19 cellular contexts compared by ENCODE assay signal in genomic region chr4:1479454-1479853, GRCh38.
DNase-seq lines count a peak whose midpoint lies in the region; ATAC-seq and TF ChIP-seq lines count a peak whose summit lies in the region.
"Had no signal": no experiment of that assay in that cellular context is flagged by ENCODE, and none has a peak within 500 bp of the region (broad histone marks: within the 10 kb centered on the region; RNA-seq: fewer than 3 reads in every experiment).

No MANE protein-coding gene starts in this region.

- no peak overlapping the region for H2BK15ac ChIP-seq in IMR-90 (ENCODE audit: low read depth, low read length)
- no peak overlapping the region for H2BK15ac ChIP-seq in neuronal stem cell (ENCODE audit: low read length)

- no peak overlapping the region for H2AK5ac ChIP-seq in IMR-90 (ENCODE audit: low read depth, low read length)
- no peak overlapping the region for H2AK5ac ChIP-seq in neuronal stem cell (ENCODE audit: low read depth, low read length)

- H3K27ac Mint-ChIP-seq in activated naive CD8-positive, alpha-beta T cell treated with anti-CD3 and anti-CD28 coated beads, Interleukin-2, amount 10 ng/mL, durations not matched to agents 7 days and 5 days, result no peak overlapping the region
- H3K27ac Mint-ChIP-seq in activated naive CD8-positive, alpha-beta T cell treated with anti-CD3 and anti-CD28 coated beads, Interleukin-2, amount 50 U/mL, for 24 hours, result no peak overlapping the region
- H3K27ac Mint-ChIP-seq in CD14-positive monocyte, result no peak overlapping the region
- H3K27ac Mint-ChIP-seq: CD4-positive, CD25-positive, alpha-beta regulatory T cell; HFFc6 had no signal

- TF ChIP-seq POLR2A in IMR-90 (IDR thresholded peaks at IDR 0.05; ENCODE audit: low read depth, low read length), result no peak
- no peak for TF ChIP-seq POLR2A in body of pancreas (IDR thresholded peaks at IDR 0.05)

- H3K36me3 ChIP-seq in IMR-90 (ENCODE audit: control insufficient read depth, insufficient read depth, low read length) (no peaks in the 10 kb centered on the region), neuronal stem cell (replicated peaks in 1 of 2; ENCODE audit: control insufficient read depth in 2 of 2, insufficient read depth in 2 of 2, low read length in 2 of 2) (no peaks in the 10 kb centered on the region), body of pancreas (replicated peaks in 1 of 2; ENCODE audit: insufficient read depth in 1 of 2, low read depth in 2 of 2) (no peaks in the 10 kb centered on the region)
- H3K36me3 ChIP-seq: BE2C, Peyer's patch had no signal

- H3K4me2 ChIP-seq in IMR-90 (ENCODE audit: low read depth, low read length) (no peak overlapping the region), neuronal stem cell (ENCODE audit: insufficient read depth, low read length, poor library complexity, severe bottlenecking) (no peak overlapping the region)
- H3K4me2 ChIP-seq: KMS-11 had no signal

- H2BK12ac ChIP-seq in neuronal stem cell (ENCODE audit: low read length), result no peak overlapping the region

- no peak overlapping the region for H2AK9ac ChIP-seq in IMR-90 (replicated peaks; ENCODE audit: low read depth, low read length, poor library complexity)

- H3K27ac ChIP-seq in IMR-90 (ENCODE audit: insufficient read depth, low read length) (no peak overlapping the region), neuronal stem cell (replicated peaks; ENCODE audit: low read length) (no peak overlapping the region), body of pancreas (no peak overlapping the region)
- H3K27ac ChIP-seq: KMS-11, Peyer's patch had no signal

- H3K56ac ChIP-seq in IMR-90 (ENCODE audit: extremely low read depth, insufficient read depth, low read length), result no peak overlapping the region

- H3K27me3 Mint-ChIP-seq in activated naive CD8-positive, alpha-beta T cell treated with anti-CD3 and anti-CD28 coated beads, Interleukin-2, amount 10 ng/mL, durations not matched to agents 7 days and 5 days, result peaks cover 23% of the 10 kb centered on the region
- peaks cover 13% of the 10 kb centered on the region for H3K27me3 Mint-ChIP-seq in activated naive CD8-positive, alpha-beta T cell treated with anti-CD3 and anti-CD28 coated beads, Interleukin-2, amount 50 U/mL, for 24 hours
- peaks cover 6 to 8% (median 7%) of the 10 kb centered on the region in 3 donors for H3K27me3 Mint-ChIP-seq in CD14-positive monocyte (ENCODE audit: low read depth in 3 of 3)

- no peak for TF ChIP-seq CTCF in CD14-positive monocyte (IDR thresholded peaks at IDR 0.05)
- TF ChIP-seq CTCF in IMR-90 (conservative IDR thresholded peaks at IDR 0.05; ENCODE audit: low read depth, low read length), result no peak
- TF ChIP-seq CTCF in body of pancreas (IDR thresholded peaks at IDR 0.05), result no peak

- CTCF ChIA-PET in IMR-90 (lab: Yijun Ruan, JAX), result no interaction called here

- peaks cover 13% of the 10 kb centered on the region for H3K9me3 Mint-ChIP-seq in activated naive CD8-positive, alpha-beta T cell treated with anti-CD3 and anti-CD28 coated beads, Interleukin-2, amount 10 ng/mL, durations not matched to agents 7 days and 5 days
- peaks cover 22% of the 10 kb centered on the region for H3K9me3 Mint-ChIP-seq in activated naive CD8-positive, alpha-beta T cell treated with anti-CD3 and anti-CD28 coated beads, Interleukin-2, amount 50 U/mL, for 24 hours
- H3K9me3 Mint-ChIP-seq in CD14-positive monocyte, result peaks cover 16 to 41% (median 28%) of the 10 kb centered on the region in 7 donors

- in situ Hi-C loops in IMR-90 (cut with MboI; ENCODE audit: low sequenced_read_pairs), result no loop called here

- no peak for TF ChIP-seq RAD21 in IMR-90 (IDR thresholded peaks at IDR 0.05; ENCODE audit: low read length)

- no peaks in the 10 kb centered on the region for H4K20me1 ChIP-seq in IMR-90 (ENCODE audit: insufficient read depth, low read length)

- H3K18ac ChIP-seq in IMR-90 (ENCODE audit: low read depth, low read length) (no peak overlapping the region), neuronal stem cell (ENCODE audit: low read length) (peak overlapping the region; percentile 76)

- H3K4me3 ChIP-seq in IMR-90 (ENCODE audit: insufficient read depth, low read depth, low read length) (no peak overlapping the region), neuronal stem cell (ENCODE audit: low read length in 2 of 2) (no peak overlapping the region), body of pancreas (no peak overlapping the region)
- H3K4me3 ChIP-seq: Peyer's patch had no signal

- H3K9ac ChIP-seq in IMR-90 (ENCODE audit: low read depth, low read length) (no peak overlapping the region), neuronal stem cell (ENCODE audit: low read depth, low read length, poor library complexity) (no peak overlapping the region)
- H3K9ac ChIP-seq: KMS-11 had no signal

- H3K4me1 ChIP-seq in IMR-90 (ENCODE audit: control insufficient read depth, insufficient read depth, low read length) (no peaks in the 10 kb centered on the region), neuronal stem cell (ENCODE audit: control insufficient read depth in 2 of 2, insufficient read depth in 1 of 2, low read depth in 1 of 2, low read length in 2 of 2) (no peaks in the 10 kb centered on the region), body of pancreas (no peaks in the 10 kb centered on the region)
- H3K4me1 ChIP-seq: Peyer's patch had no signal

- no peak overlapping the region for H3K4me3 Mint-ChIP-seq in activated naive CD8-positive, alpha-beta T cell treated with anti-CD3 and anti-CD28 coated beads, Interleukin-2, amount 10 ng/mL, durations not matched to agents 7 days and 5 days
- no peak overlapping the region for H3K4me3 Mint-ChIP-seq in activated naive CD8-positive, alpha-beta T cell treated with anti-CD3 and anti-CD28 coated beads, Interleukin-2, amount 50 U/mL, for 24 hours
- no peak overlapping the region for H3K4me3 Mint-ChIP-seq in CD14-positive monocyte
- H3K4me3 Mint-ChIP-seq: CD4-positive, CD25-positive, alpha-beta regulatory T cell; HFFc6 had no signal

- H3K79me1 ChIP-seq in IMR-90 (ENCODE audit: low read depth in 1 of 2, low read length in 2 of 2) (no peaks in the 10 kb centered on the region), neuronal stem cell (ENCODE audit: low read depth, low read length) (no peaks in the 10 kb centered on the region)

- intact Hi-C loops in CD14-positive monocyte (cut with micrococcal nuclease), result no loop called here
- intact Hi-C loops in IMR-90 (cut with micrococcal nuclease), result no loop called here
- intact Hi-C loops in body of pancreas (cut with DNase I), result no loop called here

- POLR2A ChIA-PET in activated naive CD8-positive, alpha-beta T cell treated with anti-CD3 and anti-CD28 coated beads, Interleukin-2, amount 10 ng/mL, durations not matched to agents 7 days and 5 days (lab: Charles Lee), result no interaction called here
- POLR2A ChIA-PET in IMR-90 (lab: Charles Lee; ENCODE audit: unreplicated experiment), result no interaction called here

- peaks cover 6% of the 10 kb centered on the region; the same call in 1 of the 2 replicates for H3K9me3 ChIP-seq in IMR-90 (ENCODE audit: control insufficient read depth, insufficient read depth, low read length)
- peaks cover 0 to 6% of the 10 kb centered on the region in 2 donors for H3K9me3 ChIP-seq in neuronal stem cell (replicated peaks in 1 of 2; ENCODE audit: control insufficient read depth in 2 of 2, insufficient read depth in 1 of 2, low read depth in 1 of 2, low read length in 2 of 2)
- peaks cover 0 to 22% (median 0%) of the 10 kb centered on the region in 3 donors for H3K9me3 ChIP-seq in body of pancreas

- H3K36me3 Mint-ChIP-seq in activated naive CD8-positive, alpha-beta T cell treated with anti-CD3 and anti-CD28 coated beads, Interleukin-2, amount 10 ng/mL, durations not matched to agents 7 days and 5 days, result no peaks in the 10 kb centered on the region
- H3K36me3 Mint-ChIP-seq in activated naive CD8-positive, alpha-beta T cell treated with anti-CD3 and anti-CD28 coated beads, Interleukin-2, amount 50 U/mL, for 24 hours (ENCODE audit: low read depth), result no peaks in the 10 kb centered on the region
- no peaks in the 10 kb centered on the region for H3K36me3 Mint-ChIP-seq in CD14-positive monocyte
- H3K36me3 Mint-ChIP-seq: CD4-positive, CD25-positive, alpha-beta regulatory T cell had no signal

- DNase-seq in activated naive CD8-positive, alpha-beta T cell treated with anti-CD3 and anti-CD28 coated beads, Interleukin-2, amount 10 ng/mL, durations not matched to agents 7 days and 5 days, result peak; percentile 16
- no peak for DNase-seq in activated naive CD8-positive, alpha-beta T cell treated with anti-CD3 and anti-CD28 coated beads, Interleukin-2, amount 50 U/mL, for 24 hours
- peak; percentile 29 for DNase-seq in CD14-positive monocyte (ENCODE audit: low spot score)
- DNase-seq in IMR-90, result no peak
- no peak for DNase-seq in neuronal stem cell (ENCODE audit: low spot score)
- no peak for DNase-seq in body of pancreas
- no peak for DNase-seq in NCI-H2196 (lab: John Stamatoyannopoulos, UW; ENCODE audit: unreplicated experiment)
- no peak for DNase-seq in A172 (ENCODE audit: low spot score)
- DNase-seq: CD4-positive, CD25-positive, alpha-beta regulatory T cell; DMS79; HFFc6; NCI-H1105; NCI-H2029; NCI-H345; NCI-H524 treated with DMSO at 0.1 percent for 48 hours; NCI-H82 had no signal

- H3K14ac ChIP-seq in IMR-90 (replicated peaks; ENCODE audit: low read depth, low read length), result no peak overlapping the region
- peak overlapping the region; percentile 4 for H3K14ac ChIP-seq in neuronal stem cell (ENCODE audit: low read length)

- H2BK120ac ChIP-seq in IMR-90 (ENCODE audit: low read depth, low read length), result no peak overlapping the region
- no peak overlapping the region for H2BK120ac ChIP-seq in neuronal stem cell (ENCODE audit: low read depth, low read length)

- no peak overlapping the region for H4K91ac ChIP-seq in IMR-90 (ENCODE audit: insufficient read depth, low read depth, low read length)
- no peak overlapping the region for H4K91ac ChIP-seq in neuronal stem cell (ENCODE audit: low read depth, low read length, poor library complexity)

- no peak overlapping the region for H3K23ac ChIP-seq in IMR-90 (ENCODE audit: low read depth, low read length)
- H3K23ac ChIP-seq in neuronal stem cell (ENCODE audit: low read depth, low read length, poor library complexity), result no peak overlapping the region

- H3K4ac ChIP-seq in IMR-90 (ENCODE audit: low read depth, low read length) (no peak overlapping the region), neuronal stem cell (ENCODE audit: low read length) (no peak overlapping the region)

- dilution Hi-C loops in IMR-90 (cut with HindIII; ENCODE audit: low sequenced_read_pairs, unreplicated experiment), result no loop called here

- ATAC-seq in activated naive CD8-positive, alpha-beta T cell treated with anti-CD3 and anti-CD28 coated beads, Interleukin-2, amount 10 ng/mL, durations not matched to agents 7 days and 5 days (ENCODE audit: low read depth), result no peak
- ATAC-seq in activated naive CD8-positive, alpha-beta T cell treated with anti-CD3 and anti-CD28 coated beads, Interleukin-2, amount 50 U/mL, for 24 hours, result no peak
- ATAC-seq in IMR-90 (ENCODE audit: low read depth) (no peak), body of pancreas (no peak)

- H2BK20ac ChIP-seq in IMR-90 (ENCODE audit: low read depth, low read length), result no peak overlapping the region

- H4K5ac ChIP-seq in IMR-90 (ENCODE audit: low read depth, low read length), result no peak overlapping the region

- H3K27me3 ChIP-seq in IMR-90 (ENCODE audit: control insufficient read depth, insufficient read depth, low read length) (no peaks in the 10 kb centered on the region; the same call in 1 of the 2 replicates), neuronal stem cell (ENCODE audit: control insufficient read depth in 3 of 3, insufficient read depth in 3 of 3, low read depth in 1 of 3, low read length in 3 of 3) (no peaks in the 10 kb centered on the region), body of pancreas (no peaks in the 10 kb centered on the region)
- H3K27me3 ChIP-seq: BE2C, Peyer's patch had no signal

- H3K9me1 ChIP-seq in IMR-90 (ENCODE audit: insufficient read depth, low read length), result no peaks in the 10 kb centered on the region

- peak overlapping the region; percentile 21 for H2AFZ ChIP-seq in IMR-90 (replicated peaks; ENCODE audit: low read length, poor library complexity)
- no peak overlapping the region for H2AFZ ChIP-seq in neuronal stem cell (ENCODE audit: low read length)

- H4K8ac ChIP-seq in IMR-90 (ENCODE audit: low read depth in 2 of 2, low read length in 2 of 2) (no peak overlapping the region), neuronal stem cell (ENCODE audit: low read depth, low read length) (no peak overlapping the region)

- H3K4me1 Mint-ChIP-seq in activated naive CD8-positive, alpha-beta T cell treated with anti-CD3 and anti-CD28 coated beads, Interleukin-2, amount 10 ng/mL, durations not matched to agents 7 days and 5 days, result no peaks in the 10 kb centered on the region
- H3K4me1 Mint-ChIP-seq in activated naive CD8-positive, alpha-beta T cell treated with anti-CD3 and anti-CD28 coated beads, Interleukin-2, amount 50 U/mL, for 24 hours, result no peaks in the 10 kb centered on the region
- no peaks in the 10 kb centered on the region for H3K4me1 Mint-ChIP-seq in CD14-positive monocyte
- H3K4me1 Mint-ChIP-seq: CD4-positive, CD25-positive, alpha-beta regulatory T cell had no signal

- BruUV-seq in IMR-90 (replicated peaks; lab: Mats Ljungman, UMichigan), result no TSS peak

- no peak overlapping the region for H2BK5ac ChIP-seq in IMR-90 (ENCODE audit: low read depth, low read length, poor library complexity, severe bottlenecking)
- no peak overlapping the region for H2BK5ac ChIP-seq in neuronal stem cell (ENCODE audit: low read length)

- WGBS in IMR-90 (ENCODE audit: extremely low coverage in 2 of 2, insufficient read length in 1 of 2), 2 experiments, result 73% methylated on average over 6 of the region's 10 CpGs; no CpG with 5 or more reads in 1 of the 2 experiments
- WGBS in neuronal stem cell (ENCODE audit: extremely low coverage in 2 of 2, insufficient read length in 2 of 2, insufficient replicate concordance in 1 of 2), 2 donors, result no CpG with 5 or more reads among the region's 10 CpGs
- 79 to 87% methylated on average over 8 to 9 of the region's 10 CpGs for WGBS in body of pancreas, 2 donors

Comparison
In these comparisons a context has a peak if more than half of its experiments do, and no peak if none do; other contexts are left out.
1. DNase-seq: peak in activated naive CD8-positive, alpha-beta T cell treated with anti-CD3 and anti-CD28 coated beads, Interleukin-2, amount 10 ng/mL, durations not matched to agents 7 days and 5 days (single experiment) and CD14-positive monocyte (single experiment); none in activated naive CD8-positive, alpha-beta T cell treated with anti-CD3 and anti-CD28 coated beads, Interleukin-2, amount 50 U/mL, for 24 hours (single experiment), IMR-90 (single experiment), neuronal stem cell (single experiment), body of pancreas (0 of 4), NCI-H2196 (single experiment) and A172 (single experiment).